In the genomic region with DNA sequence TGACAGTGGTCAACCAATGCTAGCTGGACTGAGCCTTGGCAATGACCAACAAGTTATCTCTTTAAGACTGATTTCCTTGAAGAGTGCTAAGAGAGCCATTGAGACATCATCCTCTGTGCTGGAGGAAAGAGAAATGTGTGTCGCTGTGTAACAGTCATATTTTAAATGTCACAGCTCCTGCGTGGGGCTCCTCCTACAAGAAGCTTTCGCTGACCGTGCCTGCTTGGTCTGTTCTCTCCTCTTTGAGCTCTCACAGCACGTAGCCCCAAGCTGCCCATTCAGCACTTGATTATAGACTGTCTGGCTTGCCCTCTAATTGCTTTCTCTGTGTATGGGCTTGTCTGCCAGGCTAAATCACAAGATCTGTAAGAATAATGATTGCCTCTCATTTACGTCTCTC, we compare ENCODE assay signal across 1 cellular context.
TF ChIP-seq lines count a peak whose summit lies in the region.

No MANE protein-coding gene starts in this region.

TF ChIP-seq in neural cell, 6 proteins besides CTCF, POLR2A, EP300 and RAD21 (continued from another document):
- TF ChIP-seq REST (IDR thresholded peaks at IDR 0.05; ENCODE audit: borderline replicate concordance), result no peak
TF ChIP-seq in neural cell: peak in this region for 0.
